In the genomic region with DNA sequence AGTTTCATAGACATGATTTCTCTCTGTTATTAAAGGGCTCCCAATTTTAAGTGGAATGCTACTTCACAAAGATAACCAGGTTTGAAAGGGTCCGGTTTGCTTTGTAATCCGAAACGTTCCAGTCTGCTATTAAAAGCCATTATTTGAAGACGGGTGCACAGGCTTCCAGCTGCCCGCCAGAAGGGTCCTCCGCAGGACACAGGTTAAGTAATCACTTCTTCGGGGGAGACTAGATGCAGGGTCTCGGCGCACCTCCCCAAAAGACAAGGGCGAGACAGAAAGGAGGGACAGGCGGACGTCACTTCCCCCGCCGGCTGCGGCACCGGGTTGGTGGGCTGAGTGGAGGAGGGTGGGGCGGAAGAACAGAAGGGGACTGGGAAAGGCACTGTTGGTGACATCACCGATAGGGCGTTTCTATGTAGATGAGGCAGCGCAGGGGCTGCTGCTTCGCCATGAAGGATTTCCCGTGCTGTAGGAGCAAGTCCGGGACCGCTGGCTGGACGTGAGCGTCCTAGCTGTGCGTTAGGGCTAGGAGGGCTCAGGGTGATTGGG, we compare ENCODE assay signal across 8 cellular contexts. TPM values are rescaled to one million over a fixed set of nuclear protein-coding genes. Genes with fewer than 3 reads are reported as not detected.
DNase-seq lines count a peak whose midpoint lies in the region; ATAC-seq and TF ChIP-seq lines count a peak whose summit lies in the region.

No MANE protein-coding gene starts in this region.

- H3K27ac ChIP-seq in KOPT-K1 (ENCODE audit: low read depth, low read length, poor library complexity, severe bottlenecking) = peak overlapping the region; percentile 97
- peak overlapping the region; percentile 99 for H3K27ac ChIP-seq in Panc1 (ENCODE audit: low read length)

- no peaks in the 10 kb centered on the region for H3K9me3 Mint-ChIP-seq in activated T-helper 1 cell treated with anti-CD3 and anti-CD28 coated beads, Interleukin-12 subunit alpha, Interleukin-12 subunit beta, Interleukin-2, Interleukin-4 antibody, amounts not matched to agents 30 ng/mL and 10 ng/mL and 1 ng/mL, durations not matched to agents 14 hours and 24 hours and 36 hours
- H3K9me3 Mint-ChIP-seq in naive thymus-derived CD8-positive, alpha-beta T cell = peaks cover 0 to 9% (median 0%) of the 10 kb centered on the region in 9 donors
- no peaks in the 10 kb centered on the region for H3K9me3 Mint-ChIP-seq in stimulated activated naive B cell treated with anti-CD40 and anti-IgM and Interleukin-4, amounts not matched to agents 10 μg/mL and 1 μg/mL and 100 μg/mL, for 72 hours

- intact Hi-C loops in Panc1 (cut with micrococcal nuclease; ENCODE audit: unreplicated experiment) = no loop called here
- intact Hi-C loops in activated T-helper 1 cell treated with anti-CD3 and anti-CD28 coated beads, Interleukin-12 subunit alpha, Interleukin-12 subunit beta, Interleukin-2, Interleukin-4 antibody, amounts not matched to agents 30 ng/mL and 10 ng/mL and 1 ng/mL, durations not matched to agents 14 hours and 24 hours and 36 hours (cut with micrococcal nuclease) = loop anchor here (1.0 to 10.0 kb wide), 9 partner anchors 8 to 1300 kb away; partner anchors contain the start of genes NECAP2, SDHB and SZRD1

- H3K36me3 ChIP-seq in KOPT-K1 (ENCODE audit: insufficient read depth, low read length) (no peaks in the 10 kb centered on the region), Panc1 (ENCODE audit: control insufficient read depth, insufficient read depth, low read length) (no peaks in the 10 kb centered on the region)

- H3K27me3 Mint-ChIP-seq in activated T-helper 1 cell treated with anti-CD3 and anti-CD28 coated beads, Interleukin-12 subunit alpha, Interleukin-12 subunit beta, Interleukin-2, Interleukin-4 antibody, amounts not matched to agents 30 ng/mL and 10 ng/mL and 1 ng/mL, durations not matched to agents 14 hours and 24 hours and 36 hours (ENCODE audit: insufficient read depth) = no peaks in the 10 kb centered on the region
- no peaks in the 10 kb centered on the region for H3K27me3 Mint-ChIP-seq in naive thymus-derived CD8-positive, alpha-beta T cell
- H3K27me3 Mint-ChIP-seq in stimulated activated naive B cell treated with anti-CD40 and anti-IgM and Interleukin-4, amounts not matched to agents 10 μg/mL and 1 μg/mL and 100 μg/mL, for 72 hours = no peaks in the 10 kb centered on the region

- H3K9me3 ChIP-seq in KOPT-K1 (ENCODE audit: insufficient read depth, low read length, poor library complexity, severe bottlenecking) = no peaks in the 10 kb centered on the region
- peaks cover 17% of the 10 kb centered on the region; the same call in 1 of the 2 replicates for H3K9me3 ChIP-seq in Panc1 (ENCODE audit: control insufficient read depth, insufficient read depth, low read depth, low read length)

- H3K4me3 ChIP-seq in Panc1 (ENCODE audit: low read depth in 2 of 2, low read length in 2 of 2) = peak overlapping the region; percentile 64 to 73
- peak overlapping the region; percentile 60 for H3K4me3 ChIP-seq in fibroblast of pulmonary artery (replicated peaks; ENCODE audit: low read depth, low read length)

- peaks cover 2% of the 10 kb centered on the region for H3K36me3 Mint-ChIP-seq in activated T-helper 1 cell treated with anti-CD3 and anti-CD28 coated beads, Interleukin-12 subunit alpha, Interleukin-12 subunit beta, Interleukin-2, Interleukin-4 antibody, amounts not matched to agents 30 ng/mL and 10 ng/mL and 1 ng/mL, durations not matched to agents 14 hours and 24 hours and 36 hours (ENCODE audit: low read depth)
- H3K36me3 Mint-ChIP-seq in naive thymus-derived CD8-positive, alpha-beta T cell = peaks cover 0 to 9% (median 4%) of the 10 kb centered on the region in 3 donors
- H3K36me3 Mint-ChIP-seq in stimulated activated naive B cell treated with anti-CD40 and anti-IgM and Interleukin-4, amounts not matched to agents 10 μg/mL and 1 μg/mL and 100 μg/mL, for 72 hours = no peaks in the 10 kb centered on the region

- peak; percentile 93 for ATAC-seq in GM21825 (IDR thresholded peaks at IDR 0.05; ENCODE audit: unreplicated experiment)
- ATAC-seq in Panc1 = peak; percentile 99
- ATAC-seq in naive thymus-derived CD8-positive, alpha-beta T cell = peak; percentile 87 to 94
- peak; percentile 89 to 93 for ATAC-seq in stimulated activated naive B cell treated with anti-CD40 and anti-IgM and Interleukin-4, amounts not matched to agents 10 μg/mL and 1 μg/mL and 100 μg/mL, for 72 hours (replicated peaks)

- no peak overlapping the region for H3K4me3 Mint-ChIP-seq in activated T-helper 1 cell treated with anti-CD3 and anti-CD28 coated beads, Interleukin-12 subunit alpha, Interleukin-12 subunit beta, Interleukin-2, Interleukin-4 antibody, amounts not matched to agents 30 ng/mL and 10 ng/mL and 1 ng/mL, durations not matched to agents 14 hours and 24 hours and 36 hours
- no peak overlapping the region for H3K4me3 Mint-ChIP-seq in naive thymus-derived CD8-positive, alpha-beta T cell
- no peak overlapping the region for H3K4me3 Mint-ChIP-seq in stimulated activated naive B cell treated with anti-CD40 and anti-IgM and Interleukin-4, amounts not matched to agents 10 μg/mL and 1 μg/mL and 100 μg/mL, for 72 hours

- BruUV-seq in Panc1 (replicated peaks; lab: Mats Ljungman, UMichigan) = no TSS peak

- peaks cover 6% of the 10 kb centered on the region for H3K4me1 ChIP-seq in Panc1 (ENCODE audit: control insufficient read depth, insufficient read depth, low read length)

- TF ChIP-seq CTCF in Panc1 (IDR thresholded peaks at IDR 0.05) (no peak), fibroblast of pulmonary artery (IDR thresholded peaks at IDR 0.05; ENCODE audit: low read length, missing control alignments) (no peak)

- H3K4me1 Mint-ChIP-seq in activated T-helper 1 cell treated with anti-CD3 and anti-CD28 coated beads, Interleukin-12 subunit alpha, Interleukin-12 subunit beta, Interleukin-2, Interleukin-4 antibody, amounts not matched to agents 30 ng/mL and 10 ng/mL and 1 ng/mL, durations not matched to agents 14 hours and 24 hours and 36 hours (ENCODE audit: low read depth) = peaks cover 19% of the 10 kb centered on the region
- H3K4me1 Mint-ChIP-seq in naive thymus-derived CD8-positive, alpha-beta T cell = peaks cover 4 to 40% (median 15%) of the 10 kb centered on the region in 4 donors
- H3K4me1 Mint-ChIP-seq in stimulated activated naive B cell treated with anti-CD40 and anti-IgM and Interleukin-4, amounts not matched to agents 10 μg/mL and 1 μg/mL and 100 μg/mL, for 72 hours = peaks cover 22 to 24% of the 10 kb centered on the region in 2 donors

- CTCF ChIA-PET in Panc1 (lab: Charles Lee) = interaction anchor here (0.7 kb wide), 1 partner anchor 813 kb away, joined by 3 read pairs; no protein-coding TSS in a partner anchor

- in situ Hi-C loops in Panc1 (cut with HindIII; ENCODE audit: low pct_unique_long_range_greater_than_20kb, low sequenced_read_pairs) = no loop called here

- H3K27me3 ChIP-seq in Panc1 (ENCODE audit: control insufficient read depth, insufficient read depth, low read length) = no peaks in the 10 kb centered on the region

- DNase-seq in DMS53 (lab: John Stamatoyannopoulos, UW) (peak; percentile 98), Panc1 (ENCODE audit: low read depth, low spot score) (peak; percentile 92), fibroblast of pulmonary artery (ENCODE audit: low read depth) (peak; percentile 99)
- DNase-seq in activated T-helper 1 cell treated with anti-CD3 and anti-CD28 coated beads, Interleukin-12 subunit alpha, Interleukin-12 subunit beta, Interleukin-2, Interleukin-4 antibody, amounts not matched to agents 30 ng/mL and 10 ng/mL and 1 ng/mL, durations not matched to agents 14 hours and 24 hours and 36 hours (ENCODE audit: low spot score) = peak; percentile 99
- DNase-seq in naive thymus-derived CD8-positive, alpha-beta T cell = peak in 9 of 10 donors; percentile 86 to 100 (median 100)
- DNase-seq in stimulated activated naive B cell treated with anti-CD40 and anti-IgM and Interleukin-4, amounts not matched to agents 10 μg/mL and 1 μg/mL and 100 μg/mL, for 72 hours = peak; percentile 99

- POLR2A ChIA-PET in Panc1 (lab: Charles Lee) = interaction anchor here (0.6 to 1.2 kb wide), 4 partner anchors 8 to 288 kb away, joined by 3 to 7 read pairs (median 4); no protein-coding TSS in a partner anchor
- POLR2A ChIA-PET in naive thymus-derived CD8-positive, alpha-beta T cell (lab: Charles Lee) = interaction anchor here (0.7 to 4.9 kb wide), 27 partner anchors 8 to 1321 kb away, joined by 3 to 55 read pairs (median 4); partner anchors contain the start of genes ATP13A2, CROCC, NBPF1 and NECAP2

- H3K27ac Mint-ChIP-seq in activated T-helper 1 cell treated with anti-CD3 and anti-CD28 coated beads, Interleukin-12 subunit alpha, Interleukin-12 subunit beta, Interleukin-2, Interleukin-4 antibody, amounts not matched to agents 30 ng/mL and 10 ng/mL and 1 ng/mL, durations not matched to agents 14 hours and 24 hours and 36 hours = no peak overlapping the region
- H3K27ac Mint-ChIP-seq in naive thymus-derived CD8-positive, alpha-beta T cell = no peak overlapping the region
- no peak overlapping the region for H3K27ac Mint-ChIP-seq in stimulated activated naive B cell treated with anti-CD40 and anti-IgM and Interleukin-4, amounts not matched to agents 10 μg/mL and 1 μg/mL and 100 μg/mL, for 72 hours

RNA-seq across cellular contexts. Expression of gene RNU1-2, which starts 8.9 kb away (rescaled TPM):
- 1,290 TPM for total RNA-seq in Panc1 (2021; ENCODE audit: unreplicated experiment)
- 2.5 TPM for polyA plus RNA-seq in Panc1 (2012; ENCODE audit: insufficient read length)
- 2,178 and 3,041 TPM in 2 replicates for total RNA-seq in activated T-helper 1 cell treated with anti-CD3 and anti-CD28 coated beads, Interleukin-12 subunit alpha, Interleukin-12 subunit beta, Interleukin-2, Interleukin-4 antibody, amounts not matched to agents 30 ng/mL and 10 ng/mL and 1 ng/mL, durations not matched to agents 14 hours and 24 hours and 36 hours
- 1,000 to 10,000 TPM; 3,449 to 3,916 TPM for total RNA-seq in naive thymus-derived CD8-positive, alpha-beta T cell
- polyA plus RNA-seq in naive thymus-derived CD8-positive, alpha-beta T cell = 10 to 100 TPM in 1 of 3 donors, not detected in 2; 22.6 TPM

RNA-seq across cellular contexts. Expression of gene CROCC, which starts 17.1 kb away (rescaled TPM):
- total RNA-seq in Panc1 (2021; ENCODE audit: unreplicated experiment) = 13.6 TPM
- polyA plus RNA-seq in Panc1 (2012; ENCODE audit: insufficient read length) = 27.4 TPM
- 22.1 and 22.6 TPM in 2 replicates for total RNA-seq in activated T-helper 1 cell treated with anti-CD3 and anti-CD28 coated beads, Interleukin-12 subunit alpha, Interleukin-12 subunit beta, Interleukin-2, Interleukin-4 antibody, amounts not matched to agents 30 ng/mL and 10 ng/mL and 1 ng/mL, durations not matched to agents 14 hours and 24 hours and 36 hours
- total RNA-seq in naive thymus-derived CD8-positive, alpha-beta T cell = 100 to 1,000 TPM; 117 to 124 TPM
- 1 to 10 TPM; 1.2 to 5.4 (median 1.3) TPM for polyA plus RNA-seq in naive thymus-derived CD8-positive, alpha-beta T cell

Comparison
In these comparisons a context has a peak if more than half of its experiments do, and no peak if none do; other contexts are left out.
1. Peak in every context shown above with its lines: DNase-seq, ATAC-seq, H3K4me3 ChIP-seq and H3K27ac ChIP-seq.